8 cellular contexts compared by ENCODE assay signal in the genomic region with DNA sequence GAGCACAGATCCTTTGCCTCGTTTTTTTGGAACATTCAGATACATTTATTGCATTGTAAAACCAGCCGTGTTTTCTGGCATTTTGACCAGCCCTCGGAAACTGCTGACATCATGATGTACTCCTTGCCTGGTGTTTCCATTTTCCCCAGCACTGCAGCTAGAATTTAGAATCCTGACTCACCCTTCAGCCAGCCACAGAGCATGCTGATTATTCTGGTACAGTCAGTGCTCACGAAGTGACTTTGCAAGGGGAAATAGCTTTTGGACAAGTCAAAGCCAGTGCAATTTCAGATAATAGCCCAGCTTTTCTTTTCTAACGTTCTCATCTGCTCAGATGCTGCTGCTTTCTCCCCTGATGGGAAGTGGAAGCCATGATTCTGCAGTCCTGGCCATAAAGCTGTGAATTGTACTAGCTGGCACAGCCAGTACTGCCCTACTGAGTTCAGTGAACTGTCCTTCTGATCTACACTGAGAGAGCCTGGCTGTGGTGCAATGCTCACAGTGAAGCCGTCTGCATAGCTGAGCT. TPM values are rescaled to one million over a fixed set of nuclear protein-coding genes. Genes with fewer than 3 reads are reported as not detected.
DNase-seq lines count a peak whose midpoint lies in the region; ATAC-seq, FAIRE-seq and TF ChIP-seq lines count a peak whose summit lies in the region.

No MANE protein-coding gene starts in this region.

- TF ChIP-seq CTCF in brain (conservative IDR thresholded peaks at IDR 0.05): no peak

- POLR2A ChIA-PET in naive thymus-derived CD8-positive, alpha-beta T cell (lab: Charles Lee): interaction anchor here (1.2 kb wide), 1 partner anchor 14 kb away, joined by 3 read pairs; no protein-coding TSS in a partner anchor

- no peaks in the 10 kb centered on the region for H3K9me3 Mint-ChIP-seq in brain
- H3K9me3 Mint-ChIP-seq in naive thymus-derived CD8-positive, alpha-beta T cell: no peaks in the 10 kb centered on the region

- peaks cover 8% of the 10 kb centered on the region for H3K4me1 Mint-ChIP-seq in brain
- peaks cover 0 to 14% (median 0%) of the 10 kb centered on the region in 4 donors for H3K4me1 Mint-ChIP-seq in naive thymus-derived CD8-positive, alpha-beta T cell

- peak overlapping the region in 4 of 5 experiments; percentile 38 to 94 (median 90) for H3K27ac Mint-ChIP-seq in brain
- no peak overlapping the region for H3K27ac Mint-ChIP-seq in naive thymus-derived CD8-positive, alpha-beta T cell

- peak; percentile 11 for FAIRE-seq in A204.1 (lab: Jason Lieb, UNC)

- no peak for ATAC-seq in GM19397 (IDR thresholded peaks at IDR 0.05; ENCODE audit: unreplicated experiment)
- ATAC-seq in naive thymus-derived CD8-positive, alpha-beta T cell: no peak

- H3K27me3 Mint-ChIP-seq in brain: no peaks in the 10 kb centered on the region
- no peaks in the 10 kb centered on the region for H3K27me3 Mint-ChIP-seq in naive thymus-derived CD8-positive, alpha-beta T cell

- peak overlapping the region in 3 of 5 experiments; percentile 44 to 81 (median 54) for H3K4me3 Mint-ChIP-seq in brain
- H3K4me3 Mint-ChIP-seq in naive thymus-derived CD8-positive, alpha-beta T cell: no peak overlapping the region

- DNase-seq in Kasumi-1 (lab: John Stamatoyannopoulos, UW): peak; percentile 14 to 36
- peak; percentile 86 for DNase-seq in kidney tubule cell (ENCODE audit: low spot score)
- peak; percentile 88 for DNase-seq in superior temporal gyrus (ENCODE audit: extremely low spot score)
- no peak for DNase-seq in DMS79 treated with DMSO at 0.1 percent for 48 hours (lab: John Stamatoyannopoulos, UW)
- DNase-seq in naive thymus-derived CD8-positive, alpha-beta T cell: no peak

- no peaks in the 10 kb centered on the region for H3K36me3 Mint-ChIP-seq in brain
- no peaks in the 10 kb centered on the region for H3K36me3 Mint-ChIP-seq in naive thymus-derived CD8-positive, alpha-beta T cell

RNA-seq across cellular contexts. Expression of gene CNBP, which starts 12.1 kb away (rescaled TPM):
- 270 TPM for polyA plus RNA-seq in brain (ENCODE audit: insufficient read depth, low read depth, low replicate concordance)
- 100 to 1,000 TPM; 403 to 421 TPM for total RNA-seq in naive thymus-derived CD8-positive, alpha-beta T cell
- 100 to 1,000 TPM; 843 to 960 (median 927) TPM for polyA plus RNA-seq in naive thymus-derived CD8-positive, alpha-beta T cell

RNA-seq across cellular contexts. Expression of gene ISY1, which starts 34.9 kb away (rescaled TPM):
- polyA plus RNA-seq in brain (ENCODE audit: insufficient read depth, low read depth, low replicate concordance): 33.2 TPM
- 10 to 100 TPM; 47.1 to 47.2 TPM for total RNA-seq in naive thymus-derived CD8-positive, alpha-beta T cell
- 100 to 1,000 TPM; 101 to 119 (median 107) TPM for polyA plus RNA-seq in naive thymus-derived CD8-positive, alpha-beta T cell

RNA-seq across cellular contexts. Expression of gene COPG1, which starts 53.6 kb away (rescaled TPM):
- 178 TPM for polyA plus RNA-seq in brain (ENCODE audit: insufficient read depth, low read depth, low replicate concordance)
- 100 to 1,000 TPM; 106 to 113 TPM for total RNA-seq in naive thymus-derived CD8-positive, alpha-beta T cell
- polyA plus RNA-seq in naive thymus-derived CD8-positive, alpha-beta T cell: 10 to 100 TPM; 54.0 to 75.5 (median 58.5) TPM

Comparison
In these comparisons a context has a peak if more than half of its experiments do, and no peak if none do; other contexts are left out.
1. DNase-seq: peak in Kasumi-1 (2 of 2), kidney tubule cell (single experiment) and superior temporal gyrus (single experiment); none in DMS79 treated with DMSO at 0.1 percent for 48 hours (single experiment) and naive thymus-derived CD8-positive, alpha-beta T cell (0 of 10).
2. H3K27ac Mint-ChIP-seq: peak in brain (4 of 5); none in naive thymus-derived CD8-positive, alpha-beta T cell (0 of 10).
3. H3K4me3 Mint-ChIP-seq: peak in brain (3 of 5); none in naive thymus-derived CD8-positive, alpha-beta T cell (0 of 10).